10 cellular contexts compared by ENCODE assay signal in the genomic region with DNA sequence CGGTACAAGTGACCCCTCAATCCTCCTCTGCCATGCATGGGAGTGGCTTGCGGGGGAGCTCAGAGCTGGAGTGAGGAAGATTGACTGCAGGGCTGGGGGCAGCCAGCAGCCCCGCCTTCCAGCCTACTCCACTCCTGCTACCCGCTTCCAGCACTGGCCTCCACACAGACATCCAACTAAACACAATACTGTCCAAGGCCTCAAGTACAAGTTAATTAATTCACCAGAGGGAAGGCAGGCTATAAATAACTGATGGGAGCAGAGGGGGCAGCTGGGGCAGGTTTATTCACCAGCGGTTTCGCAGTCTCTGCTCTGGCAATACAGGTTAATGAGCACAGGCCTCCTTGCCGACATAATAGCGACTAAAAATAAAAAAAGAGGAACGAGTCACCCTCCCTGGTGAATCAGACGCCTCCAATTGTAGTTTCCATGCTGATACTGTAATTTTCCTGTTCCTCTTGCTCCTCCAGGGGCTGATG.
DNase-seq lines count a peak whose midpoint lies in the region; ATAC-seq and TF ChIP-seq lines count a peak whose summit lies in the region.
"Had no signal": no experiment of that assay in that cellular context is flagged by ENCODE, and none has a peak within 500 bp of the region (broad histone marks: within the 10 kb centered on the region; RNA-seq: fewer than 3 reads in every experiment).

No MANE protein-coding gene starts in this region.

- H3K79me2 ChIP-seq in mammary epithelial cell (ENCODE audit: insufficient read depth, low read length), result no peaks in the 10 kb centered on the region

- H2AFZ ChIP-seq in mammary epithelial cell (ENCODE audit: low read depth, low read length), result no peak overlapping the region

- DNase-seq in BE2C (peak; percentile 84), NCI-H128 (lab: John Stamatoyannopoulos, UW; ENCODE audit: unreplicated experiment) (peak; percentile 26), kidney epithelial cell (ENCODE audit: low read depth) (peak; percentile 77), mammary epithelial cell (no peak), AG08396 (ENCODE audit: low spot score) (no peak), sciatic nerve (ENCODE audit: low spot score) (no peak)
- no peak for DNase-seq in stimulated activated CD4-positive, alpha-beta T cell treated with anti-CD3 and anti-CD28 coated beads, Interleukin-12 subunit alpha, Interleukin-12 subunit beta, amount 100 ng/mL, for 4 hours
- DNase-seq: activated naive CD4-positive, alpha-beta T cell treated with anti-CD3 and anti-CD28 coated beads for 36 hours; stimulated activated CD4-positive, alpha-beta T cell treated with anti-CD3 and anti-CD28 coated beads, Interleukin-4, amount 100 ng/mL, for 4 hours had no signal

- TF ChIP-seq CTCF in BE2C (IDR thresholded peaks at IDR 0.05; ENCODE audit: low read depth, low read length) (no peak), kidney epithelial cell (IDR thresholded peaks at IDR 0.05; ENCODE audit: insufficient read depth, low read length, poor library complexity, severe bottlenecking) (no peak), mammary epithelial cell (conservative IDR thresholded peaks at IDR 0.05 in 1 of 2, IDR thresholded peaks at IDR 0.05 in 1 of 2; ENCODE audit: extremely low read depth in 1 of 2, insufficient read depth in 1 of 2, low read depth in 1 of 2, low read length in 2 of 2) (no peak)

- no peak overlapping the region for H3K27ac ChIP-seq in mammary epithelial cell (ENCODE audit: insufficient read depth, low read depth, low read length)

- WGBS in mammary epithelial cell (ENCODE audit: low coverage, missing lambda C conversion rate), result 56% methylated on average over 9 of the region's 10 CpGs

- H3K36me3 ChIP-seq in BE2C (no peaks in the 10 kb centered on the region), kidney epithelial cell (ENCODE audit: control insufficient read depth, insufficient read depth, low read length) (no peaks in the 10 kb centered on the region), mammary epithelial cell (ENCODE audit: insufficient read depth, low read length) (no peaks in the 10 kb centered on the region)

- no peak overlapping the region for H3K4me2 ChIP-seq in mammary epithelial cell (ENCODE audit: insufficient read depth, low read depth, low read length)

- dilution Hi-C loops in mammary epithelial cell (cut with HindIII; ENCODE audit: low sequenced_read_pairs), result no loop called here

- CTCF ChIA-PET in mammary epithelial cell (lab: Charles Lee; ENCODE audit: low non-redundant PET), result no interaction called here

- ATAC-seq in SK-N-SH treated with all-trans-retinoic acid at 6 μM for 48 hours, result peak; percentile 67
- ATAC-seq in sciatic nerve, result no peak

- no peak overlapping the region for H3K9ac ChIP-seq in mammary epithelial cell (ENCODE audit: insufficient read depth, low read length)

- no peaks in the 10 kb centered on the region for H4K20me1 ChIP-seq in mammary epithelial cell (ENCODE audit: insufficient read depth, low read length)

- H3K9me3 ChIP-seq in BE2C, result no peaks in the 10 kb centered on the region
- H3K9me3 ChIP-seq in mammary epithelial cell (replicated peaks; ENCODE audit: insufficient read depth, low read length), result no peaks in the 10 kb centered on the region

- in situ Hi-C loops in mammary epithelial cell (cut with MboI; ENCODE audit: low sequenced_read_pairs in 2 of 2), result no loop called here

- intact Hi-C loops in mammary epithelial cell (cut with micrococcal nuclease), result no loop called here
- intact Hi-C loops in sciatic nerve (cut with DNase I), result no loop called here

- H3K27me3 ChIP-seq in BE2C (no peaks in the 10 kb centered on the region), kidney epithelial cell (ENCODE audit: control insufficient read depth, insufficient read depth, low read length) (peaks cover 4% of the 10 kb centered on the region), mammary epithelial cell (ENCODE audit: insufficient read depth, low read length) (no peaks in the 10 kb centered on the region)

- H3K4me3 ChIP-seq in BE2C (ENCODE audit: low read depth, low read length), result no peak overlapping the region
- H3K4me3 ChIP-seq in kidney epithelial cell (ENCODE audit: low read depth, low read length), result no peak overlapping the region
- H3K4me3 ChIP-seq in mammary epithelial cell (replicated peaks in 1 of 3; ENCODE audit: insufficient read depth in 1 of 3, low read depth in 2 of 3, low read length in 3 of 3), result no peak overlapping the region

- no TSS peak for BruUV-seq in mammary epithelial cell (replicated peaks; lab: Mats Ljungman, UMichigan)

- H3K4me1 ChIP-seq in BE2C (peaks cover 60% of the 10 kb centered on the region), mammary epithelial cell (ENCODE audit: insufficient read depth, low read length) (peaks cover 15% of the 10 kb centered on the region)

TF ChIP-seq in SK-N-SH treated with all-trans-retinoic acid at 6 μM for 48 hours, 23 proteins besides CTCF, POLR2A, EP300 and RAD21:
- TF ChIP-seq ZNF70 (CRISPR knock-in tag; IDR thresholded peaks at IDR 0.05), result no peak
- TF ChIP-seq ZC3H10 (CRISPR knock-in tag; IDR thresholded peaks at IDR 0.05), result no peak
- TF ChIP-seq OSR1 (CRISPR knock-in tag; IDR thresholded peaks at IDR 0.05), result no peak
- TF ChIP-seq, protein P1, sequence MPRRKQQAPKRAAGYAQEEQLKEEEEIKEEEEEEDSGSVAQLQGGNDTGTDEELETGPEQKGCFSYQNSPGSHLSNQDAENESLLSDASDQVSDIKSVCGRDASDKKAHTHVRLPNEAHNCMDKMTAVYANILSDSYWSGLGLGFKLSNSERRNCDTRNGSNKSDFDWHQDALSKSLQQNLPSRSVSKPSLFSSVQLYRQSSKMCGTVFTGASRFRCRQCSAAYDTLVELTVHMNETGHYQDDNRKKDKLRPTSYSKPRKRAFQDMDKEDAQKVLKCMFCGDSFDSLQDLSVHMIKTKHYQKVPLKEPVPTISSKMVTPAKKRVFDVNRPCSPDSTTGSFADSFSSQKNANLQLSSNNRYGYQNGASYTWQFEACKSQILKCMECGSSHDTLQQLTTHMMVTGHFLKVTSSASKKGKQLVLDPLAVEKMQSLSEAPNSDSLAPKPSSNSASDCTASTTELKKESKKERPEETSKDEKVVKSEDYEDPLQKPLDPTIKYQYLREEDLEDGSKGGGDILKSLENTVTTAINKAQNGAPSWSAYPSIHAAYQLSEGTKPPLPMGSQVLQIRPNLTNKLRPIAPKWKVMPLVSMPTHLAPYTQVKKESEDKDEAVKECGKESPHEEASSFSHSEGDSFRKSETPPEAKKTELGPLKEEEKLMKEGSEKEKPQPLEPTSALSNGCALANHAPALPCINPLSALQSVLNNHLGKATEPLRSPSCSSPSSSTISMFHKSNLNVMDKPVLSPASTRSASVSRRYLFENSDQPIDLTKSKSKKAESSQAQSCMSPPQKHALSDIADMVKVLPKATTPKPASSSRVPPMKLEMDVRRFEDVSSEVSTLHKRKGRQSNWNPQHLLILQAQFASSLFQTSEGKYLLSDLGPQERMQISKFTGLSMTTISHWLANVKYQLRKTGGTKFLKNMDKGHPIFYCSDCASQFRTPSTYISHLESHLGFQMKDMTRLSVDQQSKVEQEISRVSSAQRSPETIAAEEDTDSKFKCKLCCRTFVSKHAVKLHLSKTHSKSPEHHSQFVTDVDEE (CRISPR knock-in tag; IDR thresholded peaks at IDR 0.05), result peak; percentile 64; the same call in 1 of the 2 replicates
- TF ChIP-seq GLIS3 (CRISPR knock-in tag; IDR thresholded peaks at IDR 0.05), result no peak
- TF ChIP-seq PPARA (CRISPR knock-in tag; IDR thresholded peaks at IDR 0.05; ENCODE audit: borderline replicate concordance), result no peak
- no peak for TF ChIP-seq CREB5 (CRISPR knock-in tag; IDR thresholded peaks at IDR 0.05; ENCODE audit: low read depth)
- TF ChIP-seq ZFP3 (CRISPR knock-in tag; IDR thresholded peaks at IDR 0.05), result 0 out of 2 replicates have a peak, but pooled peaks have one; percentile 20
- TF ChIP-seq, protein P2, sequence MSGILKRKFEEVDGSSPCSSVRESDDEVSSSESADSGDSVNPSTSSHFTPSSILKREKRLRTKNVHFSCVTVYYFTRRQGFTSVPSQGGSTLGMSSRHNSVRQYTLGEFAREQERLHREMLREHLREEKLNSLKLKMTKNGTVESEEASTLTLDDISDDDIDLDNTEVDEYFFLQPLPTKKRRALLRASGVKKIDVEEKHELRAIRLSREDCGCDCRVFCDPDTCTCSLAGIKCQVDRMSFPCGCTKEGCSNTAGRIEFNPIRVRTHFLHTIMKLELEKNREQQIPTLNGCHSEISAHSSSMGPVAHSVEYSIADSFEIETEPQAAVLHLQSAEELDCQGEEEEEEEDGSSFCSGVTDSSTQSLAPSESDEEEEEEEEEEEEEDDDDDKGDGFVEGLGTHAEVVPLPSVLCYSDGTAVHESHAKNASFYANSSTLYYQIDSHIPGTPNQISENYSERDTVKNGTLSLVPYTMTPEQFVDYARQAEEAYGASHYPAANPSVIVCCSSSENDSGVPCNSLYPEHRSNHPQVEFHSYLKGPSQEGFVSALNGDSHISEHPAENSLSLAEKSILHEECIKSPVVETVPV (CRISPR knock-in tag; IDR thresholded peaks at IDR 0.05), result no peak
- TF ChIP-seq ZFP30 (CRISPR knock-in tag; IDR thresholded peaks at IDR 0.05), result no peak

Comparison
In these comparisons a context has a peak if more than half of its experiments do, and no peak if none do; other contexts are left out.
1. DNase-seq: peak in BE2C (single experiment), NCI-H128 (single experiment) and kidney epithelial cell (single experiment); none in mammary epithelial cell (single experiment), AG08396 (single experiment), stimulated activated CD4-positive, alpha-beta T cell treated with anti-CD3 and anti-CD28 coated beads, Interleukin-12 subunit alpha, Interleukin-12 subunit beta, amount 100 ng/mL, for 4 hours (single experiment) and sciatic nerve (single experiment).